8 cellular contexts compared by ENCODE assay signal in genomic region chr14:57921377-57921776, GRCh38. TPM values are rescaled to one million over a fixed set of nuclear protein-coding genes. Genes with fewer than 3 reads are reported as not detected.
"Had no signal": no experiment of that assay in that cellular context is flagged by ENCODE, and none has a peak within 500 bp of the region (broad histone marks: within the 10 kb centered on the region; RNA-seq: fewer than 3 reads in every experiment).

No MANE protein-coding gene starts in this region.

- ATAC-seq: GM12878 had no signal

- FAIRE-seq: G401.6, GM12878, GM12891, GM12892, GM18507, GM19239 had no signal

- H3K4me3 ChIP-seq: GM12878 had no signal

- DNase-seq: GDM1, GF-D8 had no signal

RNA-seq across cellular contexts. Expression of gene SLC35F4, which starts 55.5 kb away (rescaled TPM):
- total RNA-seq: GM12878 had no signal
